Comparison of ENCODE assay signal across 8 cellular contexts in genomic region chr2:38750011-38750792, GRCh38. TPM values are rescaled to one million over a fixed set of nuclear protein-coding genes. Genes with fewer than 3 reads are reported as not detected.
DNase-seq lines count a peak whose midpoint lies in the region; ATAC-seq and TF ChIP-seq lines count a peak whose summit lies in the region.

No MANE protein-coding gene starts in this region.

- peak; percentile 35 for ATAC-seq in GM18868 (IDR thresholded peaks at IDR 0.05; ENCODE audit: unreplicated experiment)
- ATAC-seq in HG03139 (IDR thresholded peaks at IDR 0.05; ENCODE audit: unreplicated experiment), result peak; percentile 23

- no peak for TF ChIP-seq CTCF in brain (conservative IDR thresholded peaks at IDR 0.05)

- peak; percentile 76 for DNase-seq in AG08396 (ENCODE audit: low spot score)
- peak; percentile 30 for DNase-seq in inferior parietal cortex (ENCODE audit: extremely low spot score)
- DNase-seq in stimulated activated CD4-positive, alpha-beta T cell treated with anti-CD3 and anti-CD28 coated beads, Interleukin-15, amount 100 ng/mL, for 1 hour (ENCODE audit: low read depth in 1 of 2, low spot score in 1 of 2), result peak; percentile 13 to 37
- DNase-seq in KG1 (lab: John Stamatoyannopoulos, UW), result no peak

- H3K27me3 Mint-ChIP-seq in T-helper 1 cell treated with Interleukin-12 subunit alpha and Interleukin-12 subunit beta and Interleukin-4 antibody, amounts not matched to agents 30 μg/mL and 1 μg/mL, for 36 hours (ENCODE audit: low read depth), result peaks cover 3% of the 10 kb centered on the region
- peaks cover 24% of the 10 kb centered on the region for H3K27me3 Mint-ChIP-seq in brain

- peak overlapping the region; percentile 100 for H3K4me3 Mint-ChIP-seq in T-helper 1 cell treated with Interleukin-12 subunit alpha and Interleukin-12 subunit beta and Interleukin-4 antibody, amounts not matched to agents 30 μg/mL and 1 μg/mL, for 36 hours
- H3K4me3 Mint-ChIP-seq in brain, result peak overlapping the region; percentile 96 to 100 (median 98)

- H3K27ac Mint-ChIP-seq in T-helper 1 cell treated with Interleukin-12 subunit alpha and Interleukin-12 subunit beta and Interleukin-4 antibody, amounts not matched to agents 30 μg/mL and 1 μg/mL, for 36 hours, result peak overlapping the region; percentile 100
- H3K27ac Mint-ChIP-seq in brain, result peak overlapping the region; percentile 99 to 100 (median 99)

- H3K4me1 Mint-ChIP-seq in T-helper 1 cell treated with Interleukin-12 subunit alpha and Interleukin-12 subunit beta and Interleukin-4 antibody, amounts not matched to agents 30 μg/mL and 1 μg/mL, for 36 hours (ENCODE audit: low read depth), result peaks cover 60% of the 10 kb centered on the region
- H3K4me1 Mint-ChIP-seq in brain, result peaks cover 66% of the 10 kb centered on the region

- H3K36me3 Mint-ChIP-seq in T-helper 1 cell treated with Interleukin-12 subunit alpha and Interleukin-12 subunit beta and Interleukin-4 antibody, amounts not matched to agents 30 μg/mL and 1 μg/mL, for 36 hours (ENCODE audit: low read depth), result peaks cover 53% of the 10 kb centered on the region
- H3K36me3 Mint-ChIP-seq in brain, result peaks cover 57% of the 10 kb centered on the region

- H3K9me3 Mint-ChIP-seq in T-helper 1 cell treated with Interleukin-12 subunit alpha and Interleukin-12 subunit beta and Interleukin-4 antibody, amounts not matched to agents 30 μg/mL and 1 μg/mL, for 36 hours, result no peaks in the 10 kb centered on the region
- H3K9me3 Mint-ChIP-seq in brain, result peaks cover 0 to 4% (median 0%) of the 10 kb centered on the region in 5 experiments

RNA-seq across cellular contexts. Expression of gene SRSF7, which starts 1.0 kb away (rescaled TPM):
- polyA plus RNA-seq in brain (ENCODE audit: insufficient read depth, low read depth, low replicate concordance), result 104 TPM

RNA-seq across cellular contexts. Expression of gene GEMIN6, which starts 27.8 kb away (rescaled TPM):
- 7.3 TPM for polyA plus RNA-seq in brain (ENCODE audit: insufficient read depth, low read depth, low replicate concordance)
